In genomic region chr9:68919666-68920065, GRCh38 we compare ENCODE assay signal across 17 cellular contexts.
A peak's percentile ranks its signal among the peaks of the same experiment; 100 is the strongest.
DNase-seq lines count a peak whose midpoint lies in the region; ATAC-seq, FAIRE-seq and TF ChIP-seq lines count a peak whose summit lies in the region.
"Had no signal": no experiment of that assay in that cellular context is flagged by ENCODE, and none has a peak within 500 bp of the region (broad histone marks: within the 10 kb centered on the region; RNA-seq: fewer than 3 reads in every experiment).

No MANE protein-coding gene starts in this region.

- peak overlapping the region; percentile 83 for H2AK5ac ChIP-seq in H9 (ENCODE audit: insufficient read length, low read length)

- POLR2A ChIA-PET in activated CD4-positive, alpha-beta memory T cell treated with anti-CD3 and anti-CD28 coated beads, Interleukin-2, amount 10 ng/mL, durations not matched to agents 7 days and 5 days (lab: Charles Lee) = interaction anchor here (1.1 to 1.6 kb wide), 2 partner anchors 12 to 55 kb away, joined by 3 to 5 read pairs; no protein-coding TSS in a partner anchor
- POLR2A ChIA-PET in activated CD4-positive, alpha-beta memory T cell treated with anti-CD3 and anti-CD28 coated beads for 36 hours (lab: Charles Lee) = no interaction called here

- no peaks in the 10 kb centered on the region for H3K23me2 ChIP-seq in H9 (ENCODE audit: insufficient read length, low read depth, low read length, poor library complexity, severe bottlenecking)

- no peak overlapping the region for H2BK5ac ChIP-seq in H9 (ENCODE audit: insufficient read length, low read length)

- no peaks in the 10 kb centered on the region for H3K27me3 ChIP-seq in H9 (ENCODE audit: insufficient read depth, low read length)
- H3K27me3 ChIP-seq: foreskin keratinocyte, thyroid gland had no signal

- H3K27ac Mint-ChIP-seq in activated CD4-positive, alpha-beta memory T cell treated with anti-CD3 and anti-CD28 coated beads, Interleukin-2, amount 10 ng/mL, durations not matched to agents 7 days and 5 days = peak overlapping the region; percentile 42
- H3K27ac Mint-ChIP-seq in activated CD4-positive, alpha-beta memory T cell treated with anti-CD3 and anti-CD28 coated beads for 36 hours = no peak overlapping the region
- H3K27ac Mint-ChIP-seq in H9 (peak overlapping the region in 1 of 3 experiments; percentile 25; a peak in 1 of 7 replicates), chondrocyte (ENCODE audit: unreplicated experiment) (no peak overlapping the region)
- peak overlapping the region; percentile 37 for H3K27ac Mint-ChIP-seq in stimulated activated naive B cell treated with anti-CD40 and anti-IgM and Interleukin-4, amounts not matched to agents 10 μg/mL and 1 μg/mL and 100 μg/mL, for 72 hours
- H3K27ac Mint-ChIP-seq: natural killer cell had no signal

- FAIRE-seq in GM12892 (lab: Jason Lieb, UNC) = no peak
- FAIRE-seq: A204.1, H1 had no signal

- H3K36me3 Mint-ChIP-seq in activated CD4-positive, alpha-beta memory T cell treated with anti-CD3 and anti-CD28 coated beads, Interleukin-2, amount 10 ng/mL, durations not matched to agents 7 days and 5 days (ENCODE audit: low read depth) = peaks cover 2% of the 10 kb centered on the region
- H3K36me3 Mint-ChIP-seq in activated CD4-positive, alpha-beta memory T cell treated with anti-CD3 and anti-CD28 coated beads for 36 hours = no peaks in the 10 kb centered on the region
- H3K36me3 Mint-ChIP-seq in H9 (ENCODE audit: insufficient read depth in 1 of 3, low read depth in 3 of 3) (peaks cover 0 to 1% (median 0%) of the 10 kb centered on the region in 3 experiments; a peak in 2 of 7 replicates), chondrocyte (ENCODE audit: low read depth) (no peaks in the 10 kb centered on the region)
- peaks cover 33 to 57% of the 10 kb centered on the region in 2 donors for H3K36me3 Mint-ChIP-seq in stimulated activated naive B cell treated with anti-CD40 and anti-IgM and Interleukin-4, amounts not matched to agents 10 μg/mL and 1 μg/mL and 100 μg/mL, for 72 hours
- H3K36me3 Mint-ChIP-seq: natural killer cell had no signal

- no peak overlapping the region for H2AFZ ChIP-seq in H9 (ENCODE audit: low read length)

- no peaks in the 10 kb centered on the region for H3K9me3 Mint-ChIP-seq in activated CD4-positive, alpha-beta memory T cell treated with anti-CD3 and anti-CD28 coated beads, Interleukin-2, amount 10 ng/mL, durations not matched to agents 7 days and 5 days
- H3K9me3 Mint-ChIP-seq in activated CD4-positive, alpha-beta memory T cell treated with anti-CD3 and anti-CD28 coated beads for 36 hours = no peaks in the 10 kb centered on the region
- no peaks in the 10 kb centered on the region for H3K9me3 Mint-ChIP-seq in H9
- H3K9me3 Mint-ChIP-seq in stimulated activated naive B cell treated with anti-CD40 and anti-IgM and Interleukin-4, amounts not matched to agents 10 μg/mL and 1 μg/mL and 100 μg/mL, for 72 hours = peaks cover 0 to 1% of the 10 kb centered on the region in 2 donors
- H3K9me3 Mint-ChIP-seq in chondrocyte (ENCODE audit: low read depth) = peaks cover 3% of the 10 kb centered on the region
- H3K9me3 Mint-ChIP-seq: natural killer cell had no signal

- no peaks in the 10 kb centered on the region for H3K9me3 ChIP-seq in H9 (ENCODE audit: control insufficient read depth, low read depth, low read length)
- H3K9me3 ChIP-seq: thyroid gland had no signal

- peak; percentile 57 to 69 for ATAC-seq in stimulated activated naive B cell treated with anti-CD40 and anti-IgM and Interleukin-4, amounts not matched to agents 10 μg/mL and 1 μg/mL and 100 μg/mL, for 72 hours (replicated peaks)
- ATAC-seq: foreskin keratinocyte, natural killer cell had no signal

- H2BK12ac ChIP-seq in H9 (ENCODE audit: insufficient read length, low read depth, low read length) = no peak overlapping the region

- no peak overlapping the region for H3K18ac ChIP-seq in H9 (ENCODE audit: insufficient read length, low read depth, low read length)

- H3K4me1 ChIP-seq in H9 (ENCODE audit: insufficient read depth, low read length) = no peaks in the 10 kb centered on the region
- H3K4me1 ChIP-seq: foreskin keratinocyte, thyroid gland had no signal

- no peak for DNase-seq in activated CD4-positive, alpha-beta memory T cell treated with anti-CD3 and anti-CD28 coated beads, Interleukin-2, amount 10 ng/mL, durations not matched to agents 7 days and 5 days
- no peak for DNase-seq in activated CD4-positive, alpha-beta memory T cell treated with anti-CD3 and anti-CD28 coated beads for 36 hours
- no peak for DNase-seq in H9
- DNase-seq in KG1 (lab: John Stamatoyannopoulos, UW) = peak; percentile 15
- no peak for DNase-seq in stimulated activated naive B cell treated with anti-CD40 and anti-IgM and Interleukin-4, amounts not matched to agents 10 μg/mL and 1 μg/mL and 100 μg/mL, for 72 hours
- DNase-seq in chondrocyte (ENCODE audit: low spot score) = no peak
- no peak for DNase-seq in LoVo (ENCODE audit: low spot score)
- DNase-seq in GM12892 (ENCODE audit: insufficient read length) = no peak
- DNase-seq: anterior cingulate cortex; effector CD4-positive, alpha-beta T cell; foreskin keratinocyte; islet precursor cell; natural killer cell; NCI-H226; thyroid gland had no signal

- no CpG with 5 or more reads among the region's 2 CpGs for WGBS in H9 (ENCODE audit: extremely low coverage, insufficient read length, low lambda C conversion rate)

- H3K9ac ChIP-seq in H9 (ENCODE audit: extremely low read depth, insufficient read length, low read length) = no peak overlapping the region

- H4K20me1 ChIP-seq in H9 (ENCODE audit: control insufficient read depth, insufficient read depth, insufficient read length) = no peaks in the 10 kb centered on the region

- H3K23ac ChIP-seq in H9 (ENCODE audit: insufficient read length, low read depth, low read length) = no peak overlapping the region

- no peak overlapping the region for H3K14ac ChIP-seq in H9 (ENCODE audit: insufficient read depth, low read length)

- H3T11ph ChIP-seq in H9 (ENCODE audit: low read length) = no peak overlapping the region

- H2BK120ac ChIP-seq in H9 (ENCODE audit: low read depth, low read length, poor library complexity, severe bottlenecking) = no peak overlapping the region

- TF ChIP-seq CTCF in H9 (conservative IDR thresholded peaks at IDR 0.05) (no peak), chondrocyte (IDR thresholded peaks at IDR 0.05) (no peak)

- H3K56ac ChIP-seq in H9 (ENCODE audit: insufficient read length, low read depth, low read length) = no peak overlapping the region

- CTCF ChIA-PET in activated CD4-positive, alpha-beta memory T cell treated with anti-CD3 and anti-CD28 coated beads, Interleukin-2, amount 10 ng/mL, durations not matched to agents 7 days and 5 days (lab: Charles Lee) = interaction anchor here (1.3 kb wide), 1 partner anchor 80 kb away, joined by 4 read pairs; no protein-coding TSS in a partner anchor
- CTCF ChIA-PET in activated CD4-positive, alpha-beta memory T cell treated with anti-CD3 and anti-CD28 coated beads for 36 hours (lab: Charles Lee) = no interaction called here

- no peak overlapping the region for H2BK20ac ChIP-seq in H9 (ENCODE audit: low read depth, low read length, poor library complexity, severe bottlenecking)

- no peaks in the 10 kb centered on the region for H3K79me1 ChIP-seq in H9 (ENCODE audit: insufficient read depth, low read depth, low read length, poor library complexity, severe bottlenecking)

- no peak overlapping the region for H3K4ac ChIP-seq in H9 (ENCODE audit: low read depth, low read length)

- H3K4me1 Mint-ChIP-seq in activated CD4-positive, alpha-beta memory T cell treated with anti-CD3 and anti-CD28 coated beads, Interleukin-2, amount 10 ng/mL, durations not matched to agents 7 days and 5 days = peaks cover 51% of the 10 kb centered on the region
- peaks cover 16% of the 10 kb centered on the region for H3K4me1 Mint-ChIP-seq in activated CD4-positive, alpha-beta memory T cell treated with anti-CD3 and anti-CD28 coated beads for 36 hours (ENCODE audit: low read depth)
- H3K4me1 Mint-ChIP-seq in H9 = peaks cover 3 to 10% of the 10 kb centered on the region in 2 experiments; a peak in 2 of 4 replicates
- H3K4me1 Mint-ChIP-seq in stimulated activated naive B cell treated with anti-CD40 and anti-IgM and Interleukin-4, amounts not matched to agents 10 μg/mL and 1 μg/mL and 100 μg/mL, for 72 hours = peaks cover 19 to 32% of the 10 kb centered on the region in 2 donors
- H3K4me1 Mint-ChIP-seq in chondrocyte (ENCODE audit: low read depth) = no peaks in the 10 kb centered on the region
- H3K4me1 Mint-ChIP-seq: natural killer cell had no signal

- no peak overlapping the region for H3K27ac ChIP-seq in H9 (ENCODE audit: insufficient read length, low read depth, low read length)
- H3K27ac ChIP-seq: foreskin keratinocyte, thyroid gland had no signal

- H4K8ac ChIP-seq in H9 (replicated peaks; ENCODE audit: insufficient read length, low read depth, low read length) = no peak overlapping the region

- H3K4me2 ChIP-seq in H9 (ENCODE audit: insufficient read depth, insufficient read length, low read length) = no peak overlapping the region

- no peak overlapping the region for H4K91ac ChIP-seq in H9 (ENCODE audit: insufficient read length, low read depth, low read length)

- intact Hi-C loops in activated CD4-positive, alpha-beta memory T cell treated with anti-CD3 and anti-CD28 coated beads for 36 hours (cut with micrococcal nuclease) = no loop called here

- no peak for TF ChIP-seq POLR2A in GM12892 (IDR thresholded peaks at IDR 0.05; ENCODE audit: low read depth, low read length)

- H3K4me3 Mint-ChIP-seq in activated CD4-positive, alpha-beta memory T cell treated with anti-CD3 and anti-CD28 coated beads, Interleukin-2, amount 10 ng/mL, durations not matched to agents 7 days and 5 days = no peak overlapping the region
- no peak overlapping the region for H3K4me3 Mint-ChIP-seq in activated CD4-positive, alpha-beta memory T cell treated with anti-CD3 and anti-CD28 coated beads for 36 hours
- no peak overlapping the region for H3K4me3 Mint-ChIP-seq in H9
- no peak overlapping the region for H3K4me3 Mint-ChIP-seq in stimulated activated naive B cell treated with anti-CD40 and anti-IgM and Interleukin-4, amounts not matched to agents 10 μg/mL and 1 μg/mL and 100 μg/mL, for 72 hours
- no peak overlapping the region for H3K4me3 Mint-ChIP-seq in chondrocyte (ENCODE audit: unreplicated experiment)
- H3K4me3 Mint-ChIP-seq: natural killer cell had no signal

- H3K27me3 Mint-ChIP-seq in activated CD4-positive, alpha-beta memory T cell treated with anti-CD3 and anti-CD28 coated beads, Interleukin-2, amount 10 ng/mL, durations not matched to agents 7 days and 5 days = no peaks in the 10 kb centered on the region
- H3K27me3 Mint-ChIP-seq in activated CD4-positive, alpha-beta memory T cell treated with anti-CD3 and anti-CD28 coated beads for 36 hours = peaks cover 3% of the 10 kb centered on the region
- H3K27me3 Mint-ChIP-seq in H9 (ENCODE audit: low read depth) = no peaks in the 10 kb centered on the region
- H3K27me3 Mint-ChIP-seq in stimulated activated naive B cell treated with anti-CD40 and anti-IgM and Interleukin-4, amounts not matched to agents 10 μg/mL and 1 μg/mL and 100 μg/mL, for 72 hours = no peaks in the 10 kb centered on the region
- peaks cover 5% of the 10 kb centered on the region for H3K27me3 Mint-ChIP-seq in chondrocyte (ENCODE audit: low read depth)

- no peak overlapping the region for H2BK15ac ChIP-seq in H9 (ENCODE audit: low read depth, low read length)

- no peaks in the 10 kb centered on the region for H3K79me2 ChIP-seq in H9 (ENCODE audit: insufficient read depth, low read length)

- no peak overlapping the region for H4K5ac ChIP-seq in H9 (ENCODE audit: insufficient read length, low read depth, low read length)

Comparison
In these comparisons a context has a peak if more than half of its experiments do, and no peak if none do; other contexts are left out.
1. H3K27ac Mint-ChIP-seq: peak in activated CD4-positive, alpha-beta memory T cell treated with anti-CD3 and anti-CD28 coated beads, Interleukin-2, amount 10 ng/mL, durations not matched to agents 7 days and 5 days (single experiment) and stimulated activated naive B cell treated with anti-CD40 and anti-IgM and Interleukin-4, amounts not matched to agents 10 μg/mL and 1 μg/mL and 100 μg/mL, for 72 hours (single experiment); none in activated CD4-positive, alpha-beta memory T cell treated with anti-CD3 and anti-CD28 coated beads for 36 hours (single experiment) and chondrocyte (single experiment).